8 cellular contexts compared by ENCODE assay signal in genomic region chr13:113208424-113209335, GRCh38. TPM values are rescaled to one million over a fixed set of nuclear protein-coding genes. Genes with fewer than 3 reads are reported as not detected.
A peak's percentile ranks its signal among the peaks of the same experiment; 100 is the strongest.
DNase-seq lines count a peak whose midpoint lies in the region; ATAC-seq and TF ChIP-seq lines count a peak whose summit lies in the region.

Gene PCID2, minus strand, starts transcription at chr13:113208669. Its CDS starts 35 bp downstream, at chr13:113208634.

- H3K36me3 Mint-ChIP-seq in activated CD8-positive, alpha-beta T cell treated with anti-CD3 and anti-CD28 coated beads for 36 hours (ENCODE audit: low read depth) = peaks cover 41% of the 10 kb centered on the region

- no peaks in the 10 kb centered on the region for H3K9me3 Mint-ChIP-seq in activated CD8-positive, alpha-beta T cell treated with anti-CD3 and anti-CD28 coated beads for 36 hours

- H3K27ac Mint-ChIP-seq in activated CD8-positive, alpha-beta T cell treated with anti-CD3 and anti-CD28 coated beads for 36 hours = peak within 1 kb of the TSS; percentile 82

- no peaks in the 10 kb centered on the region for H3K9me3 ChIP-seq in lower lobe of right lung

- peak within 1 kb of the TSS; percentile 86 for H3K4me3 ChIP-seq in lower lobe of right lung

- intact Hi-C loops in activated CD8-positive, alpha-beta T cell treated with anti-CD3 and anti-CD28 coated beads for 36 hours (cut with micrococcal nuclease) = no loop called here
- intact Hi-C loops in lower lobe of right lung (cut with DNase I) = no loop called here

- DNase-seq in CD1c-positive myeloid dendritic cell (ENCODE audit: extremely low spot score) = peak; percentile 95
- peak; percentile 63 for DNase-seq in NCI-H82 treated with DMSO at 0.1 percent for 48 hours (lab: John Stamatoyannopoulos, UW; ENCODE audit: unreplicated experiment)
- peak; percentile 95 for DNase-seq in activated CD8-positive, alpha-beta T cell treated with anti-CD3 and anti-CD28 coated beads for 36 hours
- DNase-seq in ecto neural progenitor cell (ENCODE audit: low spot score) = peak; percentile 95
- DNase-seq in lower lobe of right lung = peak; percentile 95
- peak; percentile 80 to 88 (median 84) for DNase-seq in stimulated activated CD4-positive, alpha-beta T cell treated with anti-CD3 and anti-CD28 coated beads, TNF-alpha, amount 100 ng/mL, for 24 hours (ENCODE audit: low read depth in 3 of 3)

- POLR2A ChIA-PET in activated CD8-positive, alpha-beta T cell treated with anti-CD3 and anti-CD28 coated beads for 36 hours (lab: Charles Lee) = interaction anchor here (0.9 to 2.8 kb wide), 14 partner anchors 11 to 239 kb away, joined by 3 to 16 read pairs (median 4); partner anchors contain the start of gene LAMP1

- H3K27ac ChIP-seq in lower lobe of right lung = peak within 1 kb of the TSS; percentile 99

- H3K4me3 Mint-ChIP-seq in activated CD8-positive, alpha-beta T cell treated with anti-CD3 and anti-CD28 coated beads for 36 hours = peak within 1 kb of the TSS; percentile 83

- H3K27me3 Mint-ChIP-seq in activated CD8-positive, alpha-beta T cell treated with anti-CD3 and anti-CD28 coated beads for 36 hours = no peaks in the 10 kb centered on the region

- peaks cover 29% of the 10 kb centered on the region for H3K36me3 ChIP-seq in lower lobe of right lung

- H3K4me1 ChIP-seq in lower lobe of right lung = peaks cover 75% of the 10 kb centered on the region

- peaks cover 52% of the 10 kb centered on the region for H3K4me1 Mint-ChIP-seq in activated CD8-positive, alpha-beta T cell treated with anti-CD3 and anti-CD28 coated beads for 36 hours (ENCODE audit: low read depth)

- no peaks in the 10 kb centered on the region for H3K27me3 ChIP-seq in lower lobe of right lung (ENCODE audit: low read depth)

- ATAC-seq in GM19395 (IDR thresholded peaks at IDR 0.05; ENCODE audit: unreplicated experiment) = peak; percentile 78
- peak; percentile 40 for ATAC-seq in HG03558 (IDR thresholded peaks at IDR 0.05; ENCODE audit: extremely low read depth, unreplicated experiment)
- ATAC-seq in activated CD8-positive, alpha-beta T cell treated with anti-CD3 and anti-CD28 coated beads for 36 hours = peak; percentile 78
- peak; percentile 94 to 96 for ATAC-seq in lower lobe of right lung

- CTCF ChIA-PET in activated CD8-positive, alpha-beta T cell treated with anti-CD3 and anti-CD28 coated beads for 36 hours (lab: Charles Lee) = no interaction called here

- no peak for TF ChIP-seq CTCF in activated CD8-positive, alpha-beta T cell treated with anti-CD3 and anti-CD28 coated beads for 36 hours (IDR thresholded peaks at IDR 0.05)
- no peak for TF ChIP-seq CTCF in lower lobe of right lung (IDR thresholded peaks at IDR 0.05)

RNA-seq across cellular contexts. Expression of gene PCID2, which starts in this region (rescaled TPM):
- total RNA-seq in activated CD8-positive, alpha-beta T cell treated with anti-CD3 and anti-CD28 coated beads for 36 hours = 10 to 100 TPM; 75.8 to 79.0 TPM
- 35.1 TPM for total RNA-seq in lower lobe of right lung

Comparison
In these comparisons a context has a peak if more than half of its experiments do, and no peak if none do; other contexts are left out.
1. Peak in every context shown above with its lines: DNase-seq, ATAC-seq, H3K4me3 ChIP-seq and H3K27ac ChIP-seq.
2. ATAC-seq: peak in every context shown above with its lines; median percentile 95 in lower lobe of right lung; 78 in GM19395; 78 in activated CD8-positive, alpha-beta T cell treated with anti-CD3 and anti-CD28 coated beads for 36 hours; 40 in HG03558.